Comparison of ENCODE assay signal across 9 cellular contexts in the genomic region with DNA sequence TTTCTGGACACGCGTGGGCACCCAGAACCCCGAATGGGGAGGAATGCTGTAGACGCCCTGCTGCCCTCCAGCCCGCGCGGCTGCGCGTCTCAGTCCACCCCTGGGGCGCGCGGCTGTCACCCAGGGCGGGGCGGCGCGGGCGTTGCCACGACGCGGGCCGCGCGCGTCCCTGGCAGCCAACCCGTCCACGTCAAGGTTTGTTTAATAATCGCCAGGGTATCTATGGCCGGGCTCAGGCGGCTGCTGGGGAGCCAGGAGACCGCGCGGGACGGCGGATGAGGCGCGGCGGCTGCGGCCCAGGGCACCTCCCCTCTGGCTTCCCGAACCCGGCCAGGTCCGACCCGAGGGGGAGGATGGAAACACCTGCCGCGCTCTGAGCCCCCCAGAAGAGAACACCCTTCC. TPM values are rescaled to one million over a fixed set of nuclear protein-coding genes. Genes with fewer than 3 reads are reported as not detected.
A peak's percentile ranks its signal among the peaks of the same experiment; 100 is the strongest.
DNase-seq lines count a peak whose midpoint lies in the region; ATAC-seq and TF ChIP-seq lines count a peak whose summit lies in the region.
"Had no signal": no experiment of that assay in that cellular context is flagged by ENCODE, and none has a peak within 500 bp of the region (broad histone marks: within the 10 kb centered on the region; RNA-seq: fewer than 3 reads in every experiment).

Gene SPATA18, plus strand, starts transcription at position 92 of the 402 bp plus-strand sequence. CDS start 401 bp downstream, outside the sequence.

- no peaks in the 10 kb centered on the region for H4K20me1 ChIP-seq in mammary epithelial cell (ENCODE audit: insufficient read depth, low read length)

- intact Hi-C loops in CD14-positive monocyte (cut with micrococcal nuclease) (no loop called here), mammary epithelial cell (cut with micrococcal nuclease) (loop anchor here (5.0 kb wide), 1 partner anchor 51 kb away; no protein-coding TSS in a partner anchor)

- peak within 1 kb of the TSS; percentile 88 for H3K4me2 ChIP-seq in mammary epithelial cell (ENCODE audit: insufficient read depth, low read depth, low read length)

- peaks cover 13% of the 10 kb centered on the region for H3K4me1 ChIP-seq in mammary epithelial cell (ENCODE audit: insufficient read depth, low read length)
- H3K4me1 ChIP-seq in stomach smooth muscle (ENCODE audit: control insufficient read depth, insufficient read depth, low read length): peaks cover 9% of the 10 kb centered on the region

- 0% methylated on average over 5 of the region's 44 CpGs for WGBS in mammary epithelial cell (ENCODE audit: low coverage, missing lambda C conversion rate)

- peaks cover 26% of the 10 kb centered on the region for H3K4me1 Mint-ChIP-seq in CD14-positive monocyte

- no TSS peak for BruUV-seq in mammary epithelial cell (replicated peaks; lab: Mats Ljungman, UMichigan)

- peak within 1 kb of the TSS in 4 of 7 donors; percentile 29 to 86 (median 68) for H3K27ac Mint-ChIP-seq in CD14-positive monocyte

- H3K4me3 ChIP-seq in mammary epithelial cell (replicated peaks in 1 of 3; ENCODE audit: insufficient read depth in 1 of 3, low read depth in 2 of 3, low read length in 3 of 3): peak within 1 kb of the TSS; percentile 47 to 68 (median 60)
- peak within 1 kb of the TSS; percentile 51 for H3K4me3 ChIP-seq in kidney epithelial cell (ENCODE audit: low read depth, low read length)
- H3K4me3 ChIP-seq in stomach smooth muscle (ENCODE audit: low read length in 2 of 2): peak within 1 kb of the TSS; percentile 75 to 77
- H3K4me3 ChIP-seq: K562 had no signal

- no peak for TF ChIP-seq CTCF in CD14-positive monocyte (IDR thresholded peaks at IDR 0.05)
- TF ChIP-seq CTCF in mammary epithelial cell (conservative IDR thresholded peaks at IDR 0.05 in 1 of 2, IDR thresholded peaks at IDR 0.05 in 1 of 2; ENCODE audit: extremely low read depth in 1 of 2, insufficient read depth in 1 of 2, low read depth in 1 of 2, low read length in 2 of 2): no peak
- no peak for TF ChIP-seq CTCF in kidney epithelial cell (IDR thresholded peaks at IDR 0.05; ENCODE audit: insufficient read depth, low read length, poor library complexity, severe bottlenecking)

- DNase-seq in CD14-positive monocyte (ENCODE audit: low spot score) (no peak), mammary epithelial cell (peak; percentile 41), kidney epithelial cell (ENCODE audit: low read depth) (no peak), SKM-1 (lab: John Stamatoyannopoulos, UW; ENCODE audit: unreplicated experiment) (no peak), putamen (ENCODE audit: low spot score) (no peak)

- H2AFZ ChIP-seq in mammary epithelial cell (ENCODE audit: low read depth, low read length): peak within 1 kb of the TSS; percentile 88

- H3K36me3 ChIP-seq in mammary epithelial cell (ENCODE audit: insufficient read depth, low read length) (no peaks in the 10 kb centered on the region), kidney epithelial cell (ENCODE audit: control insufficient read depth, insufficient read depth, low read length) (no peaks in the 10 kb centered on the region), stomach smooth muscle (ENCODE audit: control insufficient read depth in 2 of 2, insufficient read depth in 2 of 2, low read length in 2 of 2) (no peaks in the 10 kb centered on the region)

- peaks cover 17% of the 10 kb centered on the region for H3K79me2 ChIP-seq in mammary epithelial cell (ENCODE audit: insufficient read depth, low read length)

- in situ Hi-C loops in mammary epithelial cell (cut with MboI; ENCODE audit: low sequenced_read_pairs in 2 of 2): no loop called here

- dilution Hi-C loops in mammary epithelial cell (cut with HindIII; ENCODE audit: low sequenced_read_pairs): no loop called here

- H3K27me3 ChIP-seq in mammary epithelial cell (ENCODE audit: insufficient read depth, low read length): no peaks in the 10 kb centered on the region
- H3K27me3 ChIP-seq in kidney epithelial cell (ENCODE audit: control insufficient read depth, insufficient read depth, low read length): no peaks in the 10 kb centered on the region
- H3K27me3 ChIP-seq in stomach smooth muscle (ENCODE audit: control insufficient read depth in 1 of 2, insufficient read depth in 2 of 2, low read length in 2 of 2): peaks cover 0 to 12% of the 10 kb centered on the region in 2 donors

- H3K9me3 Mint-ChIP-seq in CD14-positive monocyte: peaks cover 0 to 10% (median 0%) of the 10 kb centered on the region in 7 donors

- H3K27ac ChIP-seq in mammary epithelial cell (ENCODE audit: insufficient read depth, low read depth, low read length) (peak within 1 kb of the TSS; percentile 79), stomach smooth muscle (ENCODE audit: low read length) (peak within 1 kb of the TSS; percentile 41)

- H3K27me3 Mint-ChIP-seq in CD14-positive monocyte (ENCODE audit: low read depth in 3 of 3): peaks cover 30 to 61% (median 56%) of the 10 kb centered on the region in 3 donors

- no peaks in the 10 kb centered on the region for H3K36me3 Mint-ChIP-seq in CD14-positive monocyte

- H3K9ac ChIP-seq in mammary epithelial cell (ENCODE audit: insufficient read depth, low read length): peak within 1 kb of the TSS; percentile 87
- H3K9ac ChIP-seq in stomach smooth muscle (ENCODE audit: low read length in 2 of 2): peak within 1 kb of the TSS in 1 of 2 donors; percentile 33

- ATAC-seq in GM19025 (IDR thresholded peaks at IDR 0.05; ENCODE audit: low read depth, unreplicated experiment): peak; percentile 38
- peak; percentile 68 for ATAC-seq in HG03432 (IDR thresholded peaks at IDR 0.05; ENCODE audit: unreplicated experiment)
- ATAC-seq: K562 had no signal

- CTCF ChIA-PET in mammary epithelial cell (lab: Charles Lee; ENCODE audit: low non-redundant PET): interaction anchor here (0.5 kb wide), 1 partner anchor 220 kb away, joined by 4 read pairs; no protein-coding TSS in a partner anchor

- H3K9me3 ChIP-seq in mammary epithelial cell (replicated peaks; ENCODE audit: insufficient read depth, low read length): no peaks in the 10 kb centered on the region
- no peaks in the 10 kb centered on the region for H3K9me3 ChIP-seq in stomach smooth muscle (ENCODE audit: control insufficient read depth in 2 of 2, low read length in 2 of 2)

- peak within 1 kb of the TSS; percentile 86 to 99 for H3K4me3 Mint-ChIP-seq in CD14-positive monocyte

RNA-seq across cellular contexts. Expression of gene SPATA18, which starts in this region (rescaled TPM):
- under 1 TPM in 1 of 2 donors, not detected in 1; 0.41 TPM for polyA plus RNA-seq in CD14-positive monocyte
- total RNA-seq in mammary epithelial cell: 10 to 100 TPM; 21.0 to 32.0 TPM
- 12.1 TPM for polyA plus RNA-seq in mammary epithelial cell
- 37.2 TPM for polyA minus RNA-seq in mammary epithelial cell
- 10.5 and 11.0 TPM in 2 replicates for total RNA-seq in kidney epithelial cell
- polyA plus RNA-seq: K562 had no signal
